ENCODE assay signal across 17 cellular contexts in genomic region chr3:107222927-107223326, GRCh38.
DNase-seq lines count a peak whose midpoint lies in the region; ATAC-seq and TF ChIP-seq lines count a peak whose summit lies in the region.
"Had no signal": no experiment of that assay in that cellular context is flagged by ENCODE, and none has a peak within 500 bp of the region (broad histone marks: within the 10 kb centered on the region; RNA-seq: fewer than 3 reads in every experiment).

No MANE protein-coding gene starts in this region.

- H3K79me2 ChIP-seq in SK-N-SH (ENCODE audit: insufficient read depth) = no peaks in the 10 kb centered on the region
- no peaks in the 10 kb centered on the region for H3K79me2 ChIP-seq in smooth muscle cell (ENCODE audit: low read depth)

- TF ChIP-seq EP300 in SK-N-SH (IDR thresholded peaks at IDR 0.05; ENCODE audit: borderline replicate concordance in 1 of 2, low read depth in 1 of 2, low read length in 1 of 2) = no peak

- no peaks in the 10 kb centered on the region for H3K36me3 Mint-ChIP-seq in endothelial cell (ENCODE audit: low read depth, unreplicated experiment)

- POLR2A ChIA-PET in SK-N-SH (lab: Yijun Ruan, JAX) = no interaction called here

- H4K20me1 ChIP-seq in SK-N-SH (ENCODE audit: insufficient read depth) (no peaks in the 10 kb centered on the region), smooth muscle cell (ENCODE audit: low read depth) (no peaks in the 10 kb centered on the region)

- H3K4me3 ChIP-seq in SK-N-SH (ENCODE audit: low read depth in 2 of 2, low read length in 1 of 2) (no peak overlapping the region), fibroblast of pulmonary artery (replicated peaks; ENCODE audit: low read depth, low read length) (no peak overlapping the region), smooth muscle cell (no peak overlapping the region)
- H3K4me3 ChIP-seq: HAP-1, thoracic aorta had no signal

- no peak for TF ChIP-seq RAD21 in SK-N-SH (IDR thresholded peaks at IDR 0.05; ENCODE audit: low read length)

- H2AFZ ChIP-seq in SK-N-SH (ENCODE audit: low read depth) = no peak overlapping the region; the same call in 1 of the 2 replicates
- peak overlapping the region; percentile 28 for H2AFZ ChIP-seq in smooth muscle cell (ENCODE audit: low read depth)

- no peak overlapping the region for H3K4me3 Mint-ChIP-seq in endothelial cell (ENCODE audit: unreplicated experiment)
- H3K4me3 Mint-ChIP-seq: central memory CD8-positive, alpha-beta T cell; T-helper 1 cell treated with Interleukin-12 subunit alpha and Interleukin-12 subunit beta and Interleukin-4 antibody, amounts not matched to agents 30 μg/mL and 1 μg/mL, for 36 hours had no signal

- H3K36me3 ChIP-seq in SK-N-SH (replicated peaks in 1 of 2; ENCODE audit: control insufficient read depth in 1 of 2, insufficient read depth in 2 of 2, low read length in 1 of 2) = no peaks in the 10 kb centered on the region
- no peaks in the 10 kb centered on the region for H3K36me3 ChIP-seq in smooth muscle cell (ENCODE audit: low read depth)
- H3K36me3 ChIP-seq: HAP-1, thoracic aorta had no signal

- DNase-seq in SK-N-SH = no peak
- peak; percentile 52 to 86 for DNase-seq in SW 1271 (lab: John Stamatoyannopoulos, UW)
- DNase-seq in fibroblast of pulmonary artery (ENCODE audit: low read depth) = peak; percentile 87
- DNase-seq in smooth muscle cell (lab: John Stamatoyannopoulos, UW; ENCODE audit: unreplicated experiment) = no peak
- no peak for DNase-seq in DMS 273 (lab: John Stamatoyannopoulos, UW; ENCODE audit: unreplicated experiment)
- DNase-seq in endothelial cell (ENCODE audit: low spot score) = no peak
- DNase-seq: NCI-H1092; NCI-H2171; NCI-H82; stimulated activated CD4-positive, alpha-beta T cell treated with anti-CD3 and anti-CD28 coated beads, Interleukin-4, amount 100 ng/mL, for 4 hours had no signal

- no peak overlapping the region for H3K9ac ChIP-seq in SK-N-SH
- H3K9ac ChIP-seq in smooth muscle cell (ENCODE audit: low read depth) = peak overlapping the region; percentile 57

- H3K27ac Mint-ChIP-seq in endothelial cell (ENCODE audit: unreplicated experiment) = no peak overlapping the region
- H3K27ac Mint-ChIP-seq: T-helper 1 cell treated with Interleukin-12 subunit alpha and Interleukin-12 subunit beta and Interleukin-4 antibody, amounts not matched to agents 30 μg/mL and 1 μg/mL, for 36 hours had no signal

- WGBS in SK-N-SH (ENCODE audit: low lambda C conversion rate) = 51% methylated on average over 4 of the region's 4 CpGs
- 56% methylated on average over 4 of the region's 4 CpGs for WGBS in smooth muscle cell (ENCODE audit: low lambda C conversion rate)

- H3K9me3 ChIP-seq in SK-N-SH = no peaks in the 10 kb centered on the region
- H3K9me3 ChIP-seq in smooth muscle cell (replicated peaks; ENCODE audit: low read depth) = no peaks in the 10 kb centered on the region
- H3K9me3 ChIP-seq: HAP-1, thoracic aorta had no signal

- H3K4me2 ChIP-seq in SK-N-SH = no peak overlapping the region
- H3K4me2 ChIP-seq in smooth muscle cell = peak overlapping the region; percentile 30

- H3K4me1 Mint-ChIP-seq in endothelial cell (ENCODE audit: unreplicated experiment) = peaks cover 8% of the 10 kb centered on the region
- H3K4me1 Mint-ChIP-seq: central memory CD8-positive, alpha-beta T cell had no signal

- TF ChIP-seq CTCF in SK-N-SH (IDR thresholded peaks at IDR 0.05) = no peak
- no peak for TF ChIP-seq CTCF in fibroblast of pulmonary artery (IDR thresholded peaks at IDR 0.05; ENCODE audit: low read length, missing control alignments)
- TF ChIP-seq CTCF in smooth muscle cell (IDR thresholded peaks at IDR 0.05; ENCODE audit: borderline replicate concordance, insufficient read depth, poor library complexity, severe bottlenecking) = no peak
- TF ChIP-seq CTCF in endothelial cell (IDR thresholded peaks at IDR 0.05; ENCODE audit: unreplicated experiment) = no peak

- H3K27ac ChIP-seq in SK-N-SH (ENCODE audit: low read depth in 2 of 2, low read length in 1 of 2) (peak overlapping the region in 1 of 2 experiments; percentile 75; a peak in 2 of 4 replicates), smooth muscle cell (ENCODE audit: low read depth) (peak overlapping the region; percentile 76)
- H3K27ac ChIP-seq: 22Rv1 had no signal

- no peaks in the 10 kb centered on the region for H3K9me2 ChIP-seq in SK-N-SH

- H3K9me3 Mint-ChIP-seq in endothelial cell (ENCODE audit: unreplicated experiment) = no peaks in the 10 kb centered on the region
- H3K9me3 Mint-ChIP-seq: central memory CD8-positive, alpha-beta T cell; T-helper 1 cell treated with Interleukin-12 subunit alpha and Interleukin-12 subunit beta and Interleukin-4 antibody, amounts not matched to agents 30 μg/mL and 1 μg/mL, for 36 hours had no signal

- H3F3A ChIP-seq in SK-N-SH (replicated peaks; ENCODE audit: insufficient read depth) (peaks cover 10% of the 10 kb centered on the region), smooth muscle cell (ENCODE audit: low read depth) (no peaks in the 10 kb centered on the region)

- H3K27me3 ChIP-seq in SK-N-SH (ENCODE audit: insufficient read depth) = no peaks in the 10 kb centered on the region
- H3K27me3 ChIP-seq in smooth muscle cell (ENCODE audit: low read depth) = no peaks in the 10 kb centered on the region

- no peaks in the 10 kb centered on the region for H3K27me3 Mint-ChIP-seq in endothelial cell (ENCODE audit: unreplicated experiment)

- H3K4me1 ChIP-seq in SK-N-SH (ENCODE audit: control insufficient read depth in 1 of 2, insufficient read depth in 2 of 2, low read depth in 1 of 2, low read length in 1 of 2) (peaks cover 0 to 17% of the 10 kb centered on the region in 2 experiments; a peak in 3 of 4 replicates), smooth muscle cell (ENCODE audit: low read depth) (peaks cover 9% of the 10 kb centered on the region)
- H3K4me1 ChIP-seq: HAP-1 had no signal

- ATAC-seq in SK-N-SH treated with all-trans-retinoic acid at 6 μM for 48 hours (peak; percentile 70), GM19452 (IDR thresholded peaks at IDR 0.05; ENCODE audit: unreplicated experiment) (no peak)

- CTCF ChIA-PET in SK-N-SH (lab: Yijun Ruan, JAX) = interaction anchor here (1.2 to 1.4 kb wide), 2 partner anchors 12 to 13 kb away, joined by 3 read pairs; no protein-coding TSS in a partner anchor

TF ChIP-seq in SK-N-SH treated with all-trans-retinoic acid at 6 μM for 48 hours, 23 proteins besides CTCF, POLR2A, EP300 and RAD21:
- no peak for TF ChIP-seq ZNF70 (CRISPR knock-in tag; IDR thresholded peaks at IDR 0.05)
- no peak for TF ChIP-seq ESRRG (CRISPR knock-in tag; IDR thresholded peaks at IDR 0.05)
- TF ChIP-seq TCF4 (CRISPR knock-in tag; IDR thresholded peaks at IDR 0.05; ENCODE audit: borderline replicate concordance) = no peak
- TF ChIP-seq OSR1 (CRISPR knock-in tag; IDR thresholded peaks at IDR 0.05) = no peak
- peak; percentile 49; the same call in 1 of the 2 replicates for TF ChIP-seq ISL1 (CRISPR knock-in tag; IDR thresholded peaks at IDR 0.05)
- TF ChIP-seq ZNF8 (CRISPR knock-in tag; IDR thresholded peaks at IDR 0.05) = no peak

TF ChIP-seq in SK-N-SH, 30 proteins besides CTCF, POLR2A, EP300 and RAD21:
- TF ChIP-seq SMC3 (IDR thresholded peaks at IDR 0.05; ENCODE audit: low read depth, low read length) (no peak), POLR2AphosphoS5 (IDR thresholded peaks at IDR 0.05; ENCODE audit: low read depth, low read length) (no peak), NFIC (IDR thresholded peaks at IDR 0.05; ENCODE audit: borderline replicate concordance) (no peak), NRF1 (IDR thresholded peaks at IDR 0.05; ENCODE audit: low read depth, low read length) (no peak), GABPA (IDR thresholded peaks at IDR 0.05; ENCODE audit: low read depth) (no peak), FOSL2 (IDR thresholded peaks at IDR 0.05; ENCODE audit: borderline replicate concordance, low read depth) (no peak)

Comparison
In these comparisons a context has a peak if more than half of its experiments do, and no peak if none do; other contexts are left out.
1. DNase-seq: peak in SW 1271 (2 of 2) and fibroblast of pulmonary artery (single experiment); none in SK-N-SH (single experiment), smooth muscle cell (single experiment), DMS 273 (single experiment) and endothelial cell (single experiment).